22 cellular contexts compared by ENCODE assay signal in the genomic region with DNA sequence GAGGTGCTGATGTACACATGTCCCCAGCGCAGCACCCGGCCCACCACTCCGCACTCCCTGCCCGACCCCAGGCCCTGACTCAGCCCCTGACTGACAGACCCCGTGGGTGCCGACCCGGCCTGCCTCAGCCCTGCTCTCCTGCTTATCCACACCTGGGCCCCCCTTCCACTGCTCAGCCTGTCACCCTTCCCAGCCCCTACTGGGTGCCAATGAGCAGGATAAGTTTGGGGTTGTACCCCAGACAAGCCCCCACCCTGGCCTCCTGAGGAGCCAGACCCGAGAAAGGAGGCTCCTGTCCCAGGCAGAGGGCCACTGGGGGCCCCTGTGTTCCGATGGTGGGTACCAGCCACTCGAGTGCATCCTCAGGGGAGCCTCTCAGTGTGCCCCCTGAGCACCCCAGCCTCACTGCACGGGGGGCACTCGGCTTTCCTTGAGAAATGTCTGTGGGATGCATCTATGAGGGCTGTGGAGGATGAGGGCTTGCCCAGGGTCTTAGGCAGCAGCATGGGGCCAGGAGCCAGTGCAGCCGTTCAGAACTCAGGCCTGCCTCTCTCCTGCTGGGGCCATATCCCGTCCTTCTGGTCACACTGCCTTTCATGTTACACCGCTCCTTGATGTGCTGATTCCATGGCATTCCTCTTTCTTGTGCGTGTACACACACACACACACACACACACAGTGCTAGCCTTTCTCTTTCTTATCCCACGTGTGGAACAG.
DNase-seq lines count a peak whose midpoint lies in the region; ATAC-seq and TF ChIP-seq lines count a peak whose summit lies in the region.
"Had no signal": no experiment of that assay in that cellular context is flagged by ENCODE, and none has a peak within 500 bp of the region (broad histone marks: within the 10 kb centered on the region; RNA-seq: fewer than 3 reads in every experiment).

No MANE protein-coding gene starts in this region.

- H3K9me3 ChIP-seq in HUES48 (ENCODE audit: control insufficient read depth, insufficient read depth, low read length) (no peaks in the 10 kb centered on the region), lower lobe of right lung (no peaks in the 10 kb centered on the region)
- H3K9me3 ChIP-seq: heart left ventricle, stomach, transverse colon had no signal

- no peak overlapping the region for H3K4me3 ChIP-seq in HUES48 (ENCODE audit: low read depth, low read length)
- H3K4me3 ChIP-seq in lower lobe of right lung: no peak overlapping the region
- H3K4me3 ChIP-seq: coronary artery, smooth muscle cell, stomach, transverse colon had no signal

- ATAC-seq in lower lobe of right lung (no peak), foreskin keratinocyte (no peak), GM18858 (IDR thresholded peaks at IDR 0.05; ENCODE audit: unreplicated experiment) (no peak)
- ATAC-seq: naive thymus-derived CD8-positive, alpha-beta T cell had no signal

- peak overlapping the region; percentile 18 for H3K27ac ChIP-seq in HUES48 (ENCODE audit: low read depth, low read length)
- no peak overlapping the region for H3K27ac ChIP-seq in lower lobe of right lung
- no peak overlapping the region for H3K27ac ChIP-seq in foreskin keratinocyte
- H3K27ac ChIP-seq: coronary artery, HL-60, stomach, transverse colon had no signal

- H3K36me3 Mint-ChIP-seq in brain: no peaks in the 10 kb centered on the region
- H3K36me3 Mint-ChIP-seq: activated naive CD8-positive, alpha-beta T cell; naive thymus-derived CD8-positive, alpha-beta T cell had no signal

- H3K27me3 Mint-ChIP-seq in brain: peaks cover 4% of the 10 kb centered on the region

- peaks cover 22% of the 10 kb centered on the region for H3K4me1 Mint-ChIP-seq in brain

- peak overlapping the region in 4 of 5 experiments; percentile 35 to 95 (median 67) for H3K27ac Mint-ChIP-seq in brain
- H3K27ac Mint-ChIP-seq: activated naive CD8-positive, alpha-beta T cell had no signal

- no peaks in the 10 kb centered on the region for H3K9me3 Mint-ChIP-seq in brain
- H3K9me3 Mint-ChIP-seq: naive thymus-derived CD8-positive, alpha-beta T cell had no signal

- peaks cover 15% of the 10 kb centered on the region for H3K4me1 ChIP-seq in HUES48 (ENCODE audit: control insufficient read depth, insufficient read depth, low read length)
- peaks cover 20% of the 10 kb centered on the region for H3K4me1 ChIP-seq in lower lobe of right lung
- H3K4me1 ChIP-seq in foreskin keratinocyte: peaks cover 23% of the 10 kb centered on the region

- peak overlapping the region in 2 of 5 experiments; percentile 32 to 48 for H3K4me3 Mint-ChIP-seq in brain
- H3K4me3 Mint-ChIP-seq: activated naive CD8-positive, alpha-beta T cell had no signal

- intact Hi-C loops in lower lobe of right lung (cut with DNase I) (no loop called here), posterior vena cava (cut with DNase I) (no loop called here)

- H3K36me3 ChIP-seq in HUES48 (ENCODE audit: control insufficient read depth, insufficient read depth, low read length) (no peaks in the 10 kb centered on the region), lower lobe of right lung (no peaks in the 10 kb centered on the region)
- H3K36me3 ChIP-seq: heart left ventricle, stomach, transverse colon had no signal

- DNase-seq in lower lobe of right lung (peak; percentile 49), posterior vena cava (ENCODE audit: low spot score) (peak; percentile 82), foreskin keratinocyte (no peak), NCI-H345 treated with DMSO at 0.1 percent for 48 hours (lab: John Stamatoyannopoulos, UW; ENCODE audit: unreplicated experiment) (no peak)
- DNase-seq: activated CD4-positive, alpha-beta T cell treated with anti-CD3 and anti-CD28 coated beads for 1 hour; DMS79 treated with DMSO at 0.1 percent for 48 hours; KBM-7; naive thymus-derived CD8-positive, alpha-beta T cell; NCI-H1694; NCI-H748 treated with DMSO at 0.1 percent for 48 hours; SHP77 treated with DMSO at 0.1 percent for 48 hours; stimulated activated CD4-positive, alpha-beta T cell treated with anti-CD3 and anti-CD28 coated beads, Interleukin-4, amount 100 ng/mL, for 24 hours; stomach; transverse colon had no signal

- TF ChIP-seq CTCF in brain (conservative IDR thresholded peaks at IDR 0.05) (no peak), lower lobe of right lung (IDR thresholded peaks at IDR 0.05) (no peak), foreskin keratinocyte (conservative IDR thresholded peaks at IDR 0.05) (no peak)

- H3K9ac ChIP-seq in HUES48 (ENCODE audit: low read depth, low read length): no peak overlapping the region

- H3K27me3 ChIP-seq in HUES48 (ENCODE audit: control insufficient read depth, insufficient read depth, low read length): no peaks in the 10 kb centered on the region
- H3K27me3 ChIP-seq in lower lobe of right lung (ENCODE audit: low read depth): peaks cover 11% of the 10 kb centered on the region
- peaks cover 4% of the 10 kb centered on the region for H3K27me3 ChIP-seq in foreskin keratinocyte
- H3K27me3 ChIP-seq: transverse colon had no signal

Comparison
In these comparisons a context has a peak if more than half of its experiments do, and no peak if none do; other contexts are left out.
1. DNase-seq: peak in lower lobe of right lung (single experiment) and posterior vena cava (single experiment); none in foreskin keratinocyte (0 of 2) and NCI-H345 treated with DMSO at 0.1 percent for 48 hours (single experiment).